Comparison of ENCODE assay signal across 17 cellular contexts in the genomic region with DNA sequence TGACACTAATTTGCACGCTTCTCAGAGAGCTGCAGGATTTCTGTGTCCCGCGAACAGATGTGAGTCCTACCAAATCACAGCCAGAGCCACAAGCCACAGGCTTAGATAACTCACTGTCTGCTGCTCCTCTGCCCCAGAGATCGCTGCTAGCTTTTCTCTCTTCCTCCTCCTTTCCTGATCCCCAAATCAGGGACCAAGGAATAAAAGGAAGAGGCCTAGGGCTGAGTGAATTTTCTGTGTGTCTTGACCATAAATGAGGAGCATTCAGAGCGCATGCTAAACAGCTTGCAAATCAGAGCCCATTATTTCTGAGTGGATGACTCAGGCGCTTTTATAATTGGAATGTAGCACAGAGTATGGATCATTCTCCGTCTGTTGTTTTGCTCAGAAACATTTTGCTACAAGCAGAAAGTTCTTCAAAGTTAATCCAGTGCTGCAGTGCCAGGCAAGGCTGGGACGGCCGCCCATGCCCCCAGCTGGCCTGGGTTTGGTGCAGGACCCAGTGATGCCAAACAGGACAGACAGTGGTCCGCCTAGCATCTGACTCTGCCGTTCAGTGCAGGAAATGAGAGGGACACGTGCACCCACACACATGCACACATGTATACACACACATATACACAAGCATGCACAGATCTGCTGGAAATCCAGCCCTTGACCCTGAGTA. TPM values are rescaled to one million over a fixed set of nuclear protein-coding genes. Genes with fewer than 3 reads are reported as not detected.
A peak's percentile ranks its signal among the peaks of the same experiment; 100 is the strongest.
DNase-seq lines count a peak whose midpoint lies in the region; ATAC-seq and TF ChIP-seq lines count a peak whose summit lies in the region.
"Had no signal": no experiment of that assay in that cellular context is flagged by ENCODE, and none has a peak within 500 bp of the region (broad histone marks: within the 10 kb centered on the region; RNA-seq: fewer than 3 reads in every experiment).

No MANE protein-coding gene starts in this region.

- H3K27ac Mint-ChIP-seq in activated T-cell treated with anti-CD3 and anti-CD28 coated beads, Interleukin-2, amount 50 U/mL, for 24 hours: peak overlapping the region; percentile 47
- no peak overlapping the region for H3K27ac Mint-ChIP-seq in activated T-cell treated with anti-CD3 and anti-CD28 coated beads, Interleukin-2, amount 50 U/mL, for 72 hours
- H3K27ac Mint-ChIP-seq: neural progenitor cell had no signal

- no peaks in the 10 kb centered on the region for H3K27me3 Mint-ChIP-seq in activated T-cell treated with anti-CD3 and anti-CD28 coated beads, Interleukin-2, amount 50 U/mL, for 24 hours
- no peaks in the 10 kb centered on the region for H3K27me3 Mint-ChIP-seq in activated T-cell treated with anti-CD3 and anti-CD28 coated beads, Interleukin-2, amount 50 U/mL, for 72 hours (ENCODE audit: low read depth)

- in situ Hi-C loops in astrocyte of the cerebellum (cut with HindIII; ENCODE audit: low sequenced_read_pairs): no loop called here

- TF ChIP-seq CTCF in astrocyte of the cerebellum (IDR thresholded peaks at IDR 0.05; ENCODE audit: low read depth, low read length, missing control alignments) (no peak), left lung (IDR thresholded peaks at IDR 0.05) (no peak), vagina (IDR thresholded peaks at IDR 0.05) (no peak)

- H3K4me1 Mint-ChIP-seq in activated T-cell treated with anti-CD3 and anti-CD28 coated beads, Interleukin-2, amount 50 U/mL, for 24 hours (ENCODE audit: low read depth): no peaks in the 10 kb centered on the region
- no peaks in the 10 kb centered on the region for H3K4me1 Mint-ChIP-seq in activated T-cell treated with anti-CD3 and anti-CD28 coated beads, Interleukin-2, amount 50 U/mL, for 72 hours (ENCODE audit: low read depth)

- H3K9me3 ChIP-seq in left lung (no peaks in the 10 kb centered on the region), vagina (no peaks in the 10 kb centered on the region)
- H3K9me3 ChIP-seq: A549, SJCRH30, transverse colon had no signal

- intact Hi-C loops in left lung (cut with DNase I): no loop called here
- intact Hi-C loops in vagina (cut with DNase I): no loop called here

- TF ChIP-seq POLR2A in vagina (IDR thresholded peaks at IDR 0.05): no peak

- DNase-seq in activated T-cell treated with anti-CD3 and anti-CD28 coated beads, Interleukin-2, amount 50 U/mL, for 24 hours: no peak
- no peak for DNase-seq in activated T-cell treated with anti-CD3 and anti-CD28 coated beads, Interleukin-2, amount 50 U/mL, for 72 hours
- DNase-seq in astrocyte of the cerebellum (ENCODE audit: low read depth) (peak; percentile 5), left lung (peak in 1 of 2 donors; percentile 32), vagina (ENCODE audit: extremely low spot score in 2 of 2) (no peak), GF-D8 (lab: John Stamatoyannopoulos, UW) (no peak), DMS53 (lab: John Stamatoyannopoulos, UW) (no peak)
- DNase-seq: activated CD8-positive, alpha-beta memory T cell treated with anti-CD3 and anti-CD28 coated beads, Interleukin-2, amount 50 U/mL, for 4 hours; effector CD8-positive, alpha-beta T cell; left colon; NCI-H1417; SJCRH30; stimulated activated CD4-positive, alpha-beta T cell treated with anti-CD3 and anti-CD28 coated beads, Interleukin-12 subunit alpha, Interleukin-12 subunit beta, amount 100 ng/mL, for 4 hours; transverse colon had no signal

- H3K9me3 Mint-ChIP-seq in activated T-cell treated with anti-CD3 and anti-CD28 coated beads, Interleukin-2, amount 50 U/mL, for 24 hours: no peaks in the 10 kb centered on the region
- H3K9me3 Mint-ChIP-seq in activated T-cell treated with anti-CD3 and anti-CD28 coated beads, Interleukin-2, amount 50 U/mL, for 72 hours: no peaks in the 10 kb centered on the region
- H3K9me3 Mint-ChIP-seq: neural progenitor cell had no signal

- H3K4me3 ChIP-seq in astrocyte of the cerebellum (ENCODE audit: low read depth, low read length) (no peak overlapping the region), left lung (no peak overlapping the region), vagina (no peak overlapping the region)
- H3K4me3 ChIP-seq: A549, neural progenitor cell, SJCRH30, transverse colon had no signal

- H3K27me3 ChIP-seq in left lung: no peaks in the 10 kb centered on the region
- H3K27me3 ChIP-seq in vagina: no peaks in the 10 kb centered on the region
- H3K27me3 ChIP-seq: neural progenitor cell, transverse colon had no signal

- H3K36me3 Mint-ChIP-seq in activated T-cell treated with anti-CD3 and anti-CD28 coated beads, Interleukin-2, amount 50 U/mL, for 24 hours (ENCODE audit: low read depth): peaks cover 90% of the 10 kb centered on the region
- peaks cover 2 to 3% of the 10 kb centered on the region in 2 donors for H3K36me3 Mint-ChIP-seq in activated T-cell treated with anti-CD3 and anti-CD28 coated beads, Interleukin-2, amount 50 U/mL, for 72 hours (ENCODE audit: insufficient read depth in 2 of 2)
- H3K36me3 Mint-ChIP-seq: neural progenitor cell had no signal

- no peak overlapping the region for H3K27ac ChIP-seq in left lung
- H3K27ac ChIP-seq in vagina: peak overlapping the region; percentile 79
- H3K27ac ChIP-seq: A549, neural progenitor cell, SJCRH30 had no signal

- ATAC-seq in activated T-cell treated with anti-CD3 and anti-CD28 coated beads, Interleukin-2, amount 50 U/mL, for 72 hours (replicated peaks in 1 of 2): no peak
- ATAC-seq in left lung (peak; percentile 8), GM18511 (IDR thresholded peaks at IDR 0.05; ENCODE audit: unreplicated experiment) (no peak)
- ATAC-seq: A549, left colon had no signal

- H3K4me1 ChIP-seq in left lung (peaks cover 0 to 3% of the 10 kb centered on the region in 2 donors), vagina (peaks cover 31% of the 10 kb centered on the region)
- H3K4me1 ChIP-seq: A549, SJCRH30 had no signal

- no peak overlapping the region for H3K4me3 Mint-ChIP-seq in activated T-cell treated with anti-CD3 and anti-CD28 coated beads, Interleukin-2, amount 50 U/mL, for 24 hours
- no peak overlapping the region for H3K4me3 Mint-ChIP-seq in activated T-cell treated with anti-CD3 and anti-CD28 coated beads, Interleukin-2, amount 50 U/mL, for 72 hours
- H3K4me3 Mint-ChIP-seq: neural progenitor cell had no signal

- H3K36me3 ChIP-seq in left lung: peaks cover 0 to 73% of the 10 kb centered on the region in 2 donors
- H3K36me3 ChIP-seq in vagina: no peaks in the 10 kb centered on the region
- H3K36me3 ChIP-seq: neural progenitor cell, SJCRH30, transverse colon had no signal

RNA-seq across cellular contexts. Expression of a gene that starts 38.2 kb away (rescaled TPM):
- total RNA-seq in activated T-cell treated with anti-CD3 and anti-CD28 coated beads, Interleukin-2, amount 50 U/mL, for 72 hours: 100 to 1,000 TPM; 210 to 232 TPM
- 10 to 100 TPM; 35.6 to 82.5 TPM for total RNA-seq in left lung
- total RNA-seq in vagina: 8.8 TPM
